In genomic region chr4:143514432-143514831, GRCh38 we compare ENCODE assay signal across 1 cellular context.
TF ChIP-seq lines count a peak whose summit lies in the region.

No MANE protein-coding gene starts in this region.

TF ChIP-seq in WTC11, 78 proteins besides CTCF, POLR2A, EP300 and RAD21 (continued from another document):
- no peak for TF ChIP-seq ZMAT4 (CRISPR knock-in tag; IDR thresholded peaks at IDR 0.05)
